9 cellular contexts compared by ENCODE assay signal in genomic region chr12:119020377-119021360, GRCh38. TPM values are rescaled to one million over a fixed set of nuclear protein-coding genes. Genes with fewer than 3 reads are reported as not detected.
DNase-seq lines count a peak whose midpoint lies in the region; ATAC-seq, FAIRE-seq and TF ChIP-seq lines count a peak whose summit lies in the region.
"Had no signal": no experiment of that assay in that cellular context is flagged by ENCODE, and none has a peak within 500 bp of the region (broad histone marks: within the 10 kb centered on the region; RNA-seq: fewer than 3 reads in every experiment).

No MANE protein-coding gene starts in this region.

- no peaks in the 10 kb centered on the region for H3K9me3 ChIP-seq in suprapubic skin

- TF ChIP-seq EP300 in suprapubic skin (IDR thresholded peaks at IDR 0.05): no peak

- peak overlapping the region; percentile 61; the same call in 1 of the 2 replicates for H3K27ac Mint-ChIP-seq in GM23338

- peaks cover 41% of the 10 kb centered on the region for H3K4me1 Mint-ChIP-seq in GM23338

- H3K4me3 Mint-ChIP-seq in GM23338: peak overlapping the region; percentile 29; the same call in 2 of the 3 replicates

- no peak for FAIRE-seq in D721Med (lab: Jason Lieb, UNC)

- ATAC-seq in GM23338 (peak; percentile 97), GM21423 (IDR thresholded peaks at IDR 0.05; ENCODE audit: unreplicated experiment) (no peak)
- ATAC-seq: sciatic nerve had no signal

- H3K36me3 Mint-ChIP-seq in GM23338 (ENCODE audit: low read depth): peaks cover 6% of the 10 kb centered on the region; the same call in 2 of the 3 replicates

- H3K4me3 ChIP-seq in GM23338: peak overlapping the region; percentile 19; the same call in 1 of the 2 replicates
- H3K4me3 ChIP-seq in suprapubic skin: no peak overlapping the region

- WGBS in suprapubic skin: 21% methylated on average over 22 of the region's 22 CpGs

- no peaks in the 10 kb centered on the region for H3K27me3 ChIP-seq in GM23338 (ENCODE audit: insufficient read depth)
- H3K27me3 ChIP-seq in suprapubic skin: peaks cover 20% of the 10 kb centered on the region

- H2AFZ ChIP-seq in GM23338: peak overlapping the region; percentile 56

- H4K20me1 ChIP-seq in GM23338 (replicated peaks; ENCODE audit: insufficient read depth): no peaks in the 10 kb centered on the region

- H3K27me3 Mint-ChIP-seq in GM23338 (ENCODE audit: insufficient read depth, low read depth, poor library complexity): peaks cover 10% of the 10 kb centered on the region

- H3K36me3 ChIP-seq in GM23338 (ENCODE audit: insufficient read depth) (no peaks in the 10 kb centered on the region), suprapubic skin (no peaks in the 10 kb centered on the region)

- H3K4me1 ChIP-seq in GM23338 (ENCODE audit: insufficient read depth) (peaks cover 25% of the 10 kb centered on the region), suprapubic skin (no peaks in the 10 kb centered on the region)

- H3F3A ChIP-seq in GM23338 (replicated peaks; ENCODE audit: low read depth): no peaks in the 10 kb centered on the region

- 0 out of 2 replicates have a peak, but pooled peaks cover 2% of the 10 kb centered on the region for H3K9me2 ChIP-seq in GM23338 (ENCODE audit: insufficient read depth)

- H3K79me2 ChIP-seq in GM23338 (replicated peaks; ENCODE audit: insufficient read depth): no peaks in the 10 kb centered on the region

- TF ChIP-seq POLR2A in suprapubic skin (IDR thresholded peaks at IDR 0.05): no peak

- H3K4me2 ChIP-seq in GM23338: peak overlapping the region; percentile 56

- H3K27ac ChIP-seq in GM23338 (ENCODE audit: low read depth): no peak overlapping the region
- no peak overlapping the region for H3K27ac ChIP-seq in suprapubic skin

- no peaks in the 10 kb centered on the region; the same call in 1 of the 3 replicates for H3K9me3 Mint-ChIP-seq in GM23338

- TF ChIP-seq CTCF in D721Med (IDR thresholded peaks at IDR 0.05; ENCODE audit: insufficient read depth, missing control alignments): peak; percentile 45
- peak; percentile 92 to 98 for TF ChIP-seq CTCF in GM23338 (conservative IDR thresholded peaks at IDR 0.05; ENCODE audit: low read depth in 2 of 2)
- peak in 1 of 2 donors; percentile 19 for TF ChIP-seq CTCF in suprapubic skin (IDR thresholded peaks at IDR 0.05)

- DNase-seq in D721Med (ENCODE audit: insufficient read length, low spot score): no peak
- DNase-seq in GM23338 (ENCODE audit: low spot score): peak; percentile 97
- DNase-seq in SK-N-DZ (ENCODE audit: low spot score): peak; percentile 17
- peak; percentile 21 for DNase-seq in kidney tubule cell (ENCODE audit: low spot score)
- no peak for DNase-seq in suprapubic skin (ENCODE audit: low spot score in 2 of 2)
- no peak for DNase-seq in stimulated activated naive CD4-positive, alpha-beta T cell (lab: John Stamatoyannopoulos, UW)
- no peak for DNase-seq in NCI-H2196 treated with DMSO at 0.1 percent for 48 hours (lab: John Stamatoyannopoulos, UW; ENCODE audit: unreplicated experiment)

TF ChIP-seq in GM23338, 12 proteins besides CTCF, POLR2A, EP300 and RAD21:
- TF ChIP-seq ZNF114 (CRISPR knock-in tag; IDR thresholded peaks at IDR 0.05): no peak
- TF ChIP-seq REST (IDR thresholded peaks at IDR 0.05; ENCODE audit: unreplicated experiment): no peak
- TF ChIP-seq STAT1 (IDR thresholded peaks at IDR 0.05; ENCODE audit: unreplicated experiment): no peak

RNA-seq across cellular contexts. Expression of gene SRRM4, which starts 39.3 kb away (rescaled TPM):
- 0.63 and 0.93 TPM in 2 replicates for total RNA-seq in GM23338 (2014; rRNA removed; shearing (Covaris generic))
- 0.53 and 0.61 TPM in 2 replicates for polyA plus RNA-seq in GM23338 (2016; fragmentation: Nextera tagmentation; extraction: Ambion mirVana)
- 2.5 and 2.6 TPM in 2 replicates for polyA plus RNA-seq in SK-N-DZ (2014; cell fraction: cytosol; rRNA removed)
- 5.8 and 6.7 TPM in 2 replicates for polyA plus RNA-seq in SK-N-DZ (2014; cell fraction: nucleus; rRNA removed)
- not detected for total RNA-seq in suprapubic skin

Comparison
In these comparisons a context has a peak if more than half of its experiments do, and no peak if none do; other contexts are left out.
1. DNase-seq: peak in GM23338 (single experiment), SK-N-DZ (single experiment) and kidney tubule cell (single experiment); none in D721Med (single experiment), suprapubic skin (0 of 2), stimulated activated naive CD4-positive, alpha-beta T cell (0 of 6) and NCI-H2196 treated with DMSO at 0.1 percent for 48 hours (single experiment).